Comparison of ENCODE assay signal across 1 cellular context in genomic region chr13:59978862-59979261, GRCh38.
TF ChIP-seq lines count a peak whose summit lies in the region.

No MANE protein-coding gene starts in this region.

TF ChIP-seq in A549, 52 proteins besides CTCF, POLR2A, EP300 and RAD21 (continued from another document):
- TF ChIP-seq HMGXB4 (CRISPR knock-in tag; IDR thresholded peaks at IDR 0.05; ENCODE audit: borderline replicate concordance), result no peak
- no peak for TF ChIP-seq TFCP2L1 (CRISPR knock-in tag; IDR thresholded peaks at IDR 0.05)
- TF ChIP-seq HEYL (CRISPR knock-in tag; IDR thresholded peaks at IDR 0.05), result no peak
TF ChIP-seq in A549: peak in this region for 1.
